3 cellular contexts compared by ENCODE assay signal in genomic region chr1:117841117-117841650, GRCh38.
TF ChIP-seq lines count a peak whose summit lies in the region.

No MANE protein-coding gene starts in this region.

TF ChIP-seq in HepG2, 621 proteins besides CTCF, POLR2A, EP300 and RAD21:
- peak; percentile 87 for TF ChIP-seq ATF7 (IDR thresholded peaks at IDR 0.05)
- TF ChIP-seq ATF7 (CRISPR knock-in tag; IDR thresholded peaks at IDR 0.05): no peak
- TF ChIP-seq ZNF570 (CRISPR knock-in tag; IDR thresholded peaks at IDR 0.05; ENCODE audit: borderline replicate concordance): no peak
- no peak for TF ChIP-seq POLR2AphosphoS2 (IDR thresholded peaks at IDR 0.05; ENCODE audit: low read depth, low read length)
- peak; percentile 24; the same call in 1 of the 2 replicates for TF ChIP-seq CREB1 (IDR thresholded peaks at IDR 0.05)
- TF ChIP-seq CREB1 (CRISPR knock-in tag; IDR thresholded peaks at IDR 0.05): no peak
- TF ChIP-seq ZFP82 (CRISPR knock-in tag; IDR thresholded peaks at IDR 0.05; ENCODE audit: borderline replicate concordance): no peak
- TF ChIP-seq SP2 (CRISPR knock-in tag; IDR thresholded peaks at IDR 0.05): no peak
- TF ChIP-seq SCMH1 (CRISPR knock-in tag; IDR thresholded peaks at IDR 0.05; ENCODE audit: borderline replicate concordance): no peak
- TF ChIP-seq ZSCAN22 (CRISPR knock-in tag; IDR thresholded peaks at IDR 0.05): no peak
- TF ChIP-seq ETV6 (CRISPR knock-in tag; conservative IDR thresholded peaks at IDR 0.05): no peak
- TF ChIP-seq PHF20 (CRISPR knock-in tag; IDR thresholded peaks at IDR 0.05): no peak
- no peak for TF ChIP-seq ZNF468 (CRISPR knock-in tag; IDR thresholded peaks at IDR 0.05)
- no peak for TF ChIP-seq U2AF2 (IDR thresholded peaks at IDR 0.05; ENCODE audit: low read depth, low read length)
- peak; percentile 20; the same call in 1 of the 2 replicates for TF ChIP-seq CEBPB (IDR thresholded peaks at IDR 0.05; ENCODE audit: borderline replicate concordance, low read depth, low read length)
- TF ChIP-seq, protein P1, sequence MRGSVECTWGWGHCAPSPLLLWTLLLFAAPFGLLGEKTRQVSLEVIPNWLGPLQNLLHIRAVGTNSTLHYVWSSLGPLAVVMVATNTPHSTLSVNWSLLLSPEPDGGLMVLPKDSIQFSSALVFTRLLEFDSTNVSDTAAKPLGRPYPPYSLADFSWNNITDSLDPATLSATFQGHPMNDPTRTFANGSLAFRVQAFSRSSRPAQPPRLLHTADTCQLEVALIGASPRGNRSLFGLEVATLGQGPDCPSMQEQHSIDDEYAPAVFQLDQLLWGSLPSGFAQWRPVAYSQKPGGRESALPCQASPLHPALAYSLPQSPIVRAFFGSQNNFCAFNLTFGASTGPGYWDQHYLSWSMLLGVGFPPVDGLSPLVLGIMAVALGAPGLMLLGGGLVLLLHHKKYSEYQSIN (CRISPR knock-in tag; IDR thresholded peaks at IDR 0.05; ENCODE audit: borderline replicate concordance): no peak
- TF ChIP-seq ZNF7 (CRISPR knock-in tag; IDR thresholded peaks at IDR 0.05): no peak
- no peak for TF ChIP-seq DRAP1 (CRISPR knock-in tag; IDR thresholded peaks at IDR 0.05)
- TF ChIP-seq IRF2 (CRISPR knock-in tag; IDR thresholded peaks at IDR 0.05): no peak
TF ChIP-seq in HepG2: peak in this region for 3.

TF ChIP-seq in IMR-90, 13 proteins besides CTCF, POLR2A, EP300 and RAD21:
- TF ChIP-seq SMC3 (IDR thresholded peaks at IDR 0.05; ENCODE audit: low read depth, low read length) (no peak), CEBPB (IDR thresholded peaks at IDR 0.05; ENCODE audit: low read depth, low read length) (peak; percentile 72)

TF ChIP-seq in K562, 482 proteins besides CTCF, POLR2A, EP300 and RAD21 (continues in another document):
- no peak for TF ChIP-seq GTF2F1 (IDR thresholded peaks at IDR 0.05; ENCODE audit: low read depth, low read length)
- no peak for TF ChIP-seq SRSF1 (IDR thresholded peaks at IDR 0.05; ENCODE audit: low read depth, low read length)
- no peak for TF ChIP-seq RFX5 (IDR thresholded peaks at IDR 0.05; ENCODE audit: low read depth, low read length)
- TF ChIP-seq NEUROD1 (IDR thresholded peaks at IDR 0.05; ENCODE audit: borderline replicate concordance, low read depth, low read length, partially characterized antibody): no peak
- TF ChIP-seq TSHZ1 (CRISPR knock-in tag; IDR thresholded peaks at IDR 0.05): no peak
- no peak for TF ChIP-seq ZNF699 (CRISPR knock-in tag; IDR thresholded peaks at IDR 0.05; ENCODE audit: insufficient replicate concordance)
- TF ChIP-seq VEZF1 (CRISPR knock-in tag; IDR thresholded peaks at IDR 0.05): no peak
- TF ChIP-seq MCM5 (IDR thresholded peaks at IDR 0.05; ENCODE audit: low read depth): no peak
- TF ChIP-seq, protein P2, sequence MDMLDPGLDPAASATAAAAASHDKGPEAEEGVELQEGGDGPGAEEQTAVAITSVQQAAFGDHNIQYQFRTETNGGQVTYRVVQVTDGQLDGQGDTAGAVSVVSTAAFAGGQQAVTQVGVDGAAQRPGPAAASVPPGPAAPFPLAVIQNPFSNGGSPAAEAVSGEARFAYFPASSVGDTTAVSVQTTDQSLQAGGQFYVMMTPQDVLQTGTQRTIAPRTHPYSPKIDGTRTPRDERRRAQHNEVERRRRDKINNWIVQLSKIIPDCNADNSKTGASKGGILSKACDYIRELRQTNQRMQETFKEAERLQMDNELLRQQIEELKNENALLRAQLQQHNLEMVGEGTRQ (CRISPR knock-in tag; IDR thresholded peaks at IDR 0.05): peak; percentile 45
- no peak for TF ChIP-seq SFPQ (IDR thresholded peaks at IDR 0.05; ENCODE audit: low read depth, low read length)
- TF ChIP-seq NONO (IDR thresholded peaks at IDR 0.05; ENCODE audit: low read depth in 2 of 2, low read length in 1 of 2): no peak
- peak; percentile 67 for TF ChIP-seq CEBPB (tag; IDR thresholded peaks at IDR 0.05)
- no peak for TF ChIP-seq BRD4 (IDR thresholded peaks at IDR 0.05)
- no peak for TF ChIP-seq ZNF263 (CRISPR knock-in tag; IDR thresholded peaks at IDR 0.05; ENCODE audit: borderline replicate concordance)
- TF ChIP-seq HOMEZ (CRISPR knock-in tag; IDR thresholded peaks at IDR 0.05): no peak
- no peak for TF ChIP-seq FOXA1 (IDR thresholded peaks at IDR 0.05; ENCODE audit: borderline replicate concordance)
- TF ChIP-seq KLF13 (tag; IDR thresholded peaks at IDR 0.05; ENCODE audit: borderline replicate concordance, low read depth): no peak
- no peak for TF ChIP-seq CBX2 (IDR thresholded peaks at IDR 0.05; ENCODE audit: insufficient read depth, low read length, poor library complexity, severe bottlenecking)
- TF ChIP-seq, protein P3, sequence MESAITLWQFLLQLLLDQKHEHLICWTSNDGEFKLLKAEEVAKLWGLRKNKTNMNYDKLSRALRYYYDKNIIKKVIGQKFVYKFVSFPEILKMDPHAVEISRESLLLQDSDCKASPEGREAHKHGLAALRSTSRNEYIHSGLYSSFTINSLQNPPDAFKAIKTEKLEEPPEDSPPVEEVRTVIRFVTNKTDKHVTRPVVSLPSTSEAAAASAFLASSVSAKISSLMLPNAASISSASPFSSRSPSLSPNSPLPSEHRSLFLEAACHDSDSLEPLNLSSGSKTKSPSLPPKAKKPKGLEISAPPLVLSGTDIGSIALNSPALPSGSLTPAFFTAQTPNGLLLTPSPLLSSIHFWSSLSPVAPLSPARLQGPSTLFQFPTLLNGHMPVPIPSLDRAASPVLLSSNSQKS (CRISPR knock-in tag; IDR thresholded peaks at IDR 0.05): no peak
- no peak for TF ChIP-seq ZKSCAN8 (CRISPR knock-in tag; IDR thresholded peaks at IDR 0.05)
- no peak for TF ChIP-seq SRSF7 (optimal IDR thresholded peaks at IDR 0.05; ENCODE audit: low read depth, low read length)
- no peak for TF ChIP-seq ZNF551 (CRISPR knock-in tag; IDR thresholded peaks at IDR 0.05)
- TF ChIP-seq RAD51 (IDR thresholded peaks at IDR 0.05; ENCODE audit: borderline replicate concordance, low read depth): peak; percentile 84
- TF ChIP-seq TOE1 (IDR thresholded peaks at IDR 0.05; ENCODE audit: borderline replicate concordance): peak; percentile 71
- no peak for TF ChIP-seq TOE1 (CRISPR knock-in tag; IDR thresholded peaks at IDR 0.05; ENCODE audit: borderline replicate concordance, low read depth)
- TF ChIP-seq, protein P4, sequence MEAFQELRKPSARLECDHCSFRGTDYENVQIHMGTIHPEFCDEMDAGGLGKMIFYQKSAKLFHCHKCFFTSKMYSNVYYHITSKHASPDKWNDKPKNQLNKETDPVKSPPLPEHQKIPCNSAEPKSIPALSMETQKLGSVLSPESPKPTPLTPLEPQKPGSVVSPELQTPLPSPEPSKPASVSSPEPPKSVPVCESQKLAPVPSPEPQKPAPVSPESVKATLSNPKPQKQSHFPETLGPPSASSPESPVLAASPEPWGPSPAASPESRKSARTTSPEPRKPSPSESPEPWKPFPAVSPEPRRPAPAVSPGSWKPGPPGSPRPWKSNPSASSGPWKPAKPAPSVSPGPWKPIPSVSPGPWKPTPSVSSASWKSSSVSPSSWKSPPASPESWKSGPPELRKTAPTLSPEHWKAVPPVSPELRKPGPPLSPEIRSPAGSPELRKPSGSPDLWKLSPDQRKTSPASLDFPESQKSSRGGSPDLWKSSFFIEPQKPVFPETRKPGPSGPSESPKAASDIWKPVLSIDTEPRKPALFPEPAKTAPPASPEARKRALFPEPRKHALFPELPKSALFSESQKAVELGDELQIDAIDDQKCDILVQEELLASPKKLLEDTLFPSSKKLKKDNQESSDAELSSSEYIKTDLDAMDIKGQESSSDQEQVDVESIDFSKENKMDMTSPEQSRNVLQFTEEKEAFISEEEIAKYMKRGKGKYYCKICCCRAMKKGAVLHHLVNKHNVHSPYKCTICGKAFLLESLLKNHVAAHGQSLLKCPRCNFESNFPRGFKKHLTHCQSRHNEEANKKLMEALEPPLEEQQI (IDR thresholded peaks at IDR 0.05): no peak
- no peak for TF ChIP-seq HDAC3 (IDR thresholded peaks at IDR 0.05; ENCODE audit: borderline replicate concordance, partially characterized antibody)
- no peak for TF ChIP-seq BACH1 (tag; IDR thresholded peaks at IDR 0.05)
- TF ChIP-seq EZH2 (IDR thresholded peaks at IDR 0.05; ENCODE audit: borderline replicate concordance, low read depth, low read length): no peak
- TF ChIP-seq CBX3 (IDR thresholded peaks at IDR 0.05; ENCODE audit: borderline replicate concordance in 1 of 2, low read length in 2 of 2): no peak
- TF ChIP-seq CEBPG (CRISPR knock-in tag; IDR thresholded peaks at IDR 0.05): no peak
- TF ChIP-seq CEBPG (tag; conservative IDR thresholded peaks at IDR 0.05 in 1 of 2, IDR thresholded peaks at IDR 0.05 in 1 of 2): peak; percentile 54 to 83; a peak in 3 of 4 replicates
